ENCODE assay signal across 8 cellular contexts in the genomic region with DNA sequence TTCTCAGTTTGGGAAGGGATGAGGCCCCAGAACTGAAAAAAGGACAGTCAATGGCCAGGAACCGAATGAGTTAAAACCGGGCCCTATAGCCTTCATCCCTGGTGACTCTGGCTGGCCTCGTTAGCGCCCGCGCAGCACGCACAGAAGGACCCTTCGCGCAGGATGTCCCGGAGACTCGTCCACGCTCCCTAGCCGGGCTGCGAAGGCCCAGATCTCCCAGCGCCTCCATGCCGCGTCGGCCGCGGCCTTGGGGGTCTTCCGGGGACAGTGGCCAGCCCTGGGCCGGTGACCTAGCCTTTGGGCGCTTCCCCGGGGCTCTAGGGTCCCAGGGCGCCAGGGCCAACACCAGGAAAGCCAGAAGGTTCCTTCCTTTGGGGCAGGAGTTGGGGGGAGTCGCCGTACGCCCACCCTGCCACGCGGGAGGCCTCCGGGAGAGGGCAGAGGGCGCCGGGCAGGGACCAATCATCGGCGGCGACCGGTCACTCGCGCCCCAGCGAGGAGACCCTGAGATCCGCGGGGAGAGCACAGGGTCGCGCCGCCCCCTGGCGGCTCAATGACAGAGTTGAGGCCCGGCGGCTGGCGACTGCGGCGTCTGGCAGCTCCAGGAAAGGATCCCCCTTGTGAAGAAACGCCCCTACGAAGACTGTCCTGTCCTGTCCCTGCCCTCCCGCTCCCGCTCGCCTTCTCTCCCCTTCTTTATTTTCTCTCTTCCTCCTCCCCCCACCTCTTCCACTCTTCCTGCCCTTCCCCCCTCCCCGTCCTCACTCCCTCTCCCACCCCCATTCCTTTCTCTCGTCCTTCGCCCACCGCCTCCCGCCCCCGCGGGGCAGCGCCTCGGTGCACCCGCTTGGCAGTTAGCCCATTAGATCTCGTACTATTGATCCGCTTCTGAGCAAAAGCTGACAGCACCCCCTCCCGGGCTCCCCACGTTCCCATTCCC.
DNase-seq lines count a peak whose midpoint lies in the region; ATAC-seq and TF ChIP-seq lines count a peak whose summit lies in the region.

No MANE protein-coding gene starts in this region.

- in situ Hi-C loops in astrocyte of the spinal cord (cut with HindIII; ENCODE audit: low sequenced_read_pairs): no loop called here

- H3K4me1 ChIP-seq in iPS-20b (ENCODE audit: insufficient read depth, low read length): peaks cover 17% of the 10 kb centered on the region; the same call in 1 of the 2 replicates

- no peaks in the 10 kb centered on the region for H3K36me3 ChIP-seq in iPS-20b (ENCODE audit: insufficient read depth, low read depth, low read length)

- ATAC-seq in T-helper 17 cell: peak; percentile 60
- no peak for ATAC-seq in HG03571 (IDR thresholded peaks at IDR 0.05; ENCODE audit: unreplicated experiment)

- H3K27me3 ChIP-seq in iPS-20b (ENCODE audit: insufficient read depth, low read length): peaks cover 95% of the 10 kb centered on the region

- no peak overlapping the region for H3K27ac Mint-ChIP-seq in T-helper 17 cell

- H3K4me3 ChIP-seq in astrocyte of the spinal cord (ENCODE audit: low read depth, low read length): peak overlapping the region; percentile 40
- H3K4me3 ChIP-seq in iPS-20b (ENCODE audit: low read length): peak overlapping the region; percentile 67; the same call in 1 of the 2 replicates

- H3K27ac ChIP-seq in iPS-20b (ENCODE audit: low read length): no peak overlapping the region

- TF ChIP-seq CTCF in astrocyte of the spinal cord (IDR thresholded peaks at IDR 0.05; ENCODE audit: low read depth, low read length): peak; percentile 58

- DNase-seq in Daoy (ENCODE audit: low read depth): peak; percentile 68
- peak; percentile 74 for DNase-seq in NCI-H1092 treated with DMSO at 0.1 percent for 48 hours (lab: John Stamatoyannopoulos, UW)
- DNase-seq in T-helper 17 cell: peak in 2 of 3 donors; percentile 15 to 25
- DNase-seq in astrocyte of the spinal cord (ENCODE audit: low read depth, low spot score): peak; percentile 5
- peak in 3 of 4 experiments; percentile 18 to 34 (median 25) for DNase-seq in stimulated activated CD4-positive, alpha-beta T cell treated with anti-CD3 and anti-CD28 coated beads, Interleukin-1b, Interleukin-23, amount 100 ng/mL, for 24 hours (ENCODE audit: low read depth in 4 of 4, low spot score in 1 of 4)
- no peak for DNase-seq in COLO829 (ENCODE audit: low spot score)

- peaks cover 87% of the 10 kb centered on the region for H3K27me3 Mint-ChIP-seq in T-helper 17 cell

- H3K4me3 Mint-ChIP-seq in T-helper 17 cell: peak overlapping the region; percentile 87

- H3K9me3 ChIP-seq in T-helper 17 cell (ENCODE audit: control insufficient read depth, low read length, poor library complexity, severe bottlenecking) (no peaks in the 10 kb centered on the region), iPS-20b (ENCODE audit: insufficient read depth, low read depth, low read length) (no peaks in the 10 kb centered on the region)

- H3K4me1 Mint-ChIP-seq in T-helper 17 cell: peaks cover 16% of the 10 kb centered on the region

- H3K36me3 Mint-ChIP-seq in T-helper 17 cell (ENCODE audit: low read depth): peaks cover 14% of the 10 kb centered on the region

- H3K9ac ChIP-seq in iPS-20b (ENCODE audit: low read depth, low read length): no peak overlapping the region
